23 cellular contexts compared by ENCODE assay signal in genomic region chr4:155521382-155521781, GRCh38.
DNase-seq lines count a peak whose midpoint lies in the region; ATAC-seq and TF ChIP-seq lines count a peak whose summit lies in the region.
"Had no signal": no experiment of that assay in that cellular context is flagged by ENCODE, and none has a peak within 500 bp of the region (broad histone marks: within the 10 kb centered on the region; RNA-seq: fewer than 3 reads in every experiment).

No MANE protein-coding gene starts in this region.

- H3K4me3 ChIP-seq in HEK293 (ENCODE audit: low read depth, low read length) (no peak overlapping the region), rectal smooth muscle tissue (ENCODE audit: low read length) (no peak overlapping the region), transverse colon (no peak overlapping the region)
- H3K4me3 ChIP-seq: BLaER1, GM23248, SJCRH30 had no signal

- no peak overlapping the region for H3K9ac ChIP-seq in rectal smooth muscle tissue (ENCODE audit: low read length)
- H3K9ac ChIP-seq: BLaER1, GM23248 had no signal

- TF ChIP-seq EP300 in transverse colon (IDR thresholded peaks at IDR 0.05; ENCODE audit: low read depth), result no peak

- no peaks in the 10 kb centered on the region for H3K36me3 ChIP-seq in HEK293 (ENCODE audit: control insufficient read depth in 2 of 2, insufficient read depth in 1 of 2, low read length in 2 of 2)
- H3K36me3 ChIP-seq in rectal smooth muscle tissue (ENCODE audit: control insufficient read depth, insufficient read depth, low read length), result no peaks in the 10 kb centered on the region
- no peaks in the 10 kb centered on the region for H3K36me3 ChIP-seq in transverse colon
- H3K36me3 ChIP-seq: BLaER1, SJCRH30 had no signal

- DNase-seq in OCI-M1 (lab: John Stamatoyannopoulos, UW), result peak; percentile 33
- no peak for DNase-seq in transverse colon
- no peak for DNase-seq in stimulated activated CD4-positive, alpha-beta T cell treated with anti-CD3 and anti-CD28 coated beads, Interleukin-4, amount 100 ng/mL, for 1 hour
- no peak for DNase-seq in NCI-H1105 (lab: John Stamatoyannopoulos, UW)
- DNase-seq: CD4-positive, alpha-beta T cell; DMS53; GM23248; H7; NCI-H1092; NCI-H1436; NCI-H187; NCI-H2171 treated with DMSO at 0.1 percent for 48 hours; NCI-H345; NCI-H524; NCI-H774; PC-3; SJCRH30 had no signal

- intact Hi-C loops in transverse colon (cut with DNase I; ENCODE audit: low total_unique reads), result loop anchor here (10.0 kb wide), 1 partner anchor 143 kb away; the partner anchor contains the start of gene GUCY1A1

- H3K27me3 ChIP-seq in rectal smooth muscle tissue (ENCODE audit: control insufficient read depth, insufficient read depth, low read length) (no peaks in the 10 kb centered on the region), transverse colon (no peaks in the 10 kb centered on the region)
- H3K27me3 ChIP-seq: BLaER1, SJCRH30 had no signal

- no peak for TF ChIP-seq POLR2A in transverse colon (IDR thresholded peaks at IDR 0.05)

- H3K27ac ChIP-seq in HEK293 (ENCODE audit: extremely low read depth, low read depth, low read length), result no peak overlapping the region
- peak overlapping the region; percentile 62 for H3K27ac ChIP-seq in rectal smooth muscle tissue (ENCODE audit: low read depth, low read length)
- H3K27ac ChIP-seq in transverse colon, result peak overlapping the region in 3 of 4 donors; percentile 51 to 68 (median 57)
- H3K27ac ChIP-seq: BLaER1, GM23248, SJCRH30 had no signal

- TF ChIP-seq CTCF in HEK293 (tag by site-specific recombination; IDR thresholded peaks at IDR 0.05) (no peak), transverse colon (IDR thresholded peaks at IDR 0.05) (no peak)

- H3K9me3 ChIP-seq in HEK293 (ENCODE audit: control insufficient read depth, insufficient read depth, low read depth, low read length), result no peaks in the 10 kb centered on the region
- H3K9me3 ChIP-seq in transverse colon, result no peaks in the 10 kb centered on the region
- H3K9me3 ChIP-seq: SJCRH30 had no signal

- no peak for ATAC-seq in GM19452 (IDR thresholded peaks at IDR 0.05; ENCODE audit: unreplicated experiment)
- ATAC-seq: PC-3, Right ventricle myocardium inferior, SK-N-SH treated with all-trans-retinoic acid at 6 μM for 48 hours had no signal

- CTCF ChIA-PET in HEK293 (lab: Yijun Ruan, JAX), result no interaction called here

- H3K4me1 ChIP-seq in HEK293 (ENCODE audit: control insufficient read depth, insufficient read depth, low read length), result no peaks in the 10 kb centered on the region
- peaks cover 16% of the 10 kb centered on the region for H3K4me1 ChIP-seq in rectal smooth muscle tissue (ENCODE audit: control insufficient read depth, insufficient read depth, low read length)
- H3K4me1 ChIP-seq in transverse colon, result peaks cover 0 to 12% (median 2%) of the 10 kb centered on the region in 4 donors
- H3K4me1 ChIP-seq: SJCRH30 had no signal

- WGBS in transverse colon (ENCODE audit: low coverage in 1 of 2), 2 donors, result 80% methylated on average over 7 of the region's 7 CpGs; no CpG with 5 or more reads in 1 of the 2 donors

- in situ Hi-C loops in transverse colon (cut with MboI; ENCODE audit: low pct_ligation_motif_present in 1 of 4, low pct_unique_long_range_greater_than_20kb in 1 of 4, low sequenced_read_pairs in 3 of 4), result loop anchor here in 1 of 4 donors (10.0 kb wide), 1 partner anchor 143 kb away; the partner anchor contains the start of gene GUCY1A1

- POLR2A ChIA-PET in HEK293 (lab: Yijun Ruan, JAX), result no interaction called here

TF ChIP-seq in HEK293, 187 proteins besides CTCF, POLR2A, EP300 and RAD21:
- peak; percentile 65 for TF ChIP-seq SETDB1 (IDR thresholded peaks at IDR 0.05; ENCODE audit: insufficient read length, low read length)
- TF ChIP-seq ZNF23 (tag by site-specific recombination; IDR thresholded peaks at IDR 0.05; ENCODE audit: borderline replicate concordance), result no peak
- TF ChIP-seq TRIM28 (IDR thresholded peaks at IDR 0.05; ENCODE audit: borderline replicate concordance, low read length), result peak; percentile 72; the same call in 1 of the 2 replicates
